9 cellular contexts compared by ENCODE assay signal in the genomic region with DNA sequence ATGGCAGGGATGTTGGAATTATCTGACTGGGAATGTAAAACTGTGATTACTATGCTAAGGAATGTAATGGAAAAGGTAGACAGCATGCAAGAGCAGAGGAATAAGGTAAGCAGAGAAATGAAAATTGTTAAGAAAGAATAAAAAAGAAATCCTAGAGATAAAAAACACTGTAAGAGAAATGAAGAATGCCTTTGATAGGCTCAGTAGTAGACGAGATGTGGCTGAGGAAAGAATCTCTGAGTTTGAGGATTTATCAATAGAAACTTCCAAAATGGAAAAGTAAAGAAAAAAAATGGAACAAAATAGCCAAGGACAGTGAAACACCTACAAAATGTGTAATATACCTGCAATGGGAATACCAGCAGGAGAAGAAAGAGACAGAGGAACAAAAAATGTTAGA.
"Had no signal": no experiment of that assay in that cellular context is flagged by ENCODE, and none has a peak within 500 bp of the region (broad histone marks: within the 10 kb centered on the region; RNA-seq: fewer than 3 reads in every experiment).

No MANE protein-coding gene starts in this region.

- H3K4me3 Mint-ChIP-seq: HFFc6 had no signal

- H3K9ac ChIP-seq: GM23248 had no signal

- H3K27ac ChIP-seq: GM23248, HL-60 had no signal

- H3K36me3 ChIP-seq: HAP-1 had no signal

- H3K9me3 Mint-ChIP-seq: HFFc6 had no signal

- H3K4me1 ChIP-seq: HAP-1 had no signal

- DNase-seq: GM23248, GOT3, H7, HFFc6, IMR-90, KG1 had no signal

- H3K9me3 ChIP-seq: HAP-1 had no signal

- H2AFZ ChIP-seq: GM23248 had no signal

- H3K27ac Mint-ChIP-seq: HFFc6 had no signal

- H3K4me3 ChIP-seq: GM23248, HAP-1, K562 had no signal
